ENCODE assay signal across 8 cellular contexts in the genomic region with DNA sequence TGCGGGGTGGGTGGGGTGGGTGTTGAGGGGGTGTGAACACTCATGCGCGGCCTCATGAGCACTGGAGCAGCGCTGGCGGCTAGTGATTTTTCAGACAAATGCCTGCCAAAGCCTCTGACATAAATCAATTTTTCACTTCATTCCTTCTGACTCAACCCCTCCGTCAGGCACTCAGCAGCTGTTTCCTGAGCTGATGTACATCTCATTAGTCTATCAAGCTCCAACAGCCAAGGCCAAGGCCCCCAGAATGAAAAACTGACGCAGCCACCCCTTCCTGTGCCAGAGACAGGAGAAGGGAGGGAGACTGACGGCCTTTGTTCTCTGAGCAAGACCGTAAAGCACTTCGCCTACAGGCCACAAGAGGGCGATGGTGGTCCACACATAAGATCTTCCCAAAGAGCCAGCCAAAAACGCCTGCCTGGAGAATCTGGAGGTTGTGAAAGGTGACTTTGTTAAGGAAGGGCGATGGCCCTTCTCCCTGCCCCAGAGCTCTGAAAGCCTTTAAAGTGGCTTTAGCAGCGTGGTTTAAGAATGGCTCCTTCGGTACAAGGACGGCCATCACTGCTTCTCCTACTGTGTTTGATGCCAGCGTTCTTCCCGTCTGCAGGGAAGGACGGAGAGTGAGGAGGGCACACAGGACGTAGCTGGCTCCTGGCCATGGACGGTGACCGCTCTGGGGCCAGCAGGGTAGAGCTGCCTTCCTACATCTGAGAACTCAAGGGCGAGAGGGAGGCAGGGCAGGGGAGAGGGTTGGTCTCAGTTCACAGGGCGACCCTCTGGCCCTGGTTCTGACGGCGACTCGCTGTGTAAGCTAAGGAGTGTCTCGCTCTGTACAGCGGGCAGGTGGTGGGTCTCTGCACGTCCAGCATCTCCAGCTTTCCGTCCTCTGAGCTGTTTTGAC. TPM values are rescaled to one million over a fixed set of nuclear protein-coding genes. Genes with fewer than 3 reads are reported as not detected.
DNase-seq lines count a peak whose midpoint lies in the region; ATAC-seq lines count a peak whose summit lies in the region.

No MANE protein-coding gene starts in this region.

- H3K4me1 ChIP-seq in ACC112 (ENCODE audit: control insufficient read depth, insufficient read depth, low read length, unreplicated experiment): no peaks in the 10 kb centered on the region

- H3K27me3 ChIP-seq in ACC112 (ENCODE audit: insufficient read depth, low read length): peaks cover 25% of the 10 kb centered on the region

- DNase-seq in NCI-H2227 (lab: John Stamatoyannopoulos, UW; ENCODE audit: unreplicated experiment): peak; percentile 87
- DNase-seq in activated CD4-positive, CD25-positive, alpha-beta regulatory T cell (lab: John Stamatoyannopoulos, UW): peak; percentile 31 to 58 (median 34)
- DNase-seq in central memory CD4-positive, alpha-beta T cell: peak; percentile 63
- DNase-seq in left colon: peak; percentile 72 to 84
- peak; percentile 58 to 63 for DNase-seq in stimulated activated CD4-positive, alpha-beta T cell treated with anti-CD3 and anti-CD28 coated beads, Interleukin-1b, Interleukin-23, amount 100 ng/mL, for 4 hours (ENCODE audit: low read depth in 2 of 2)

- H3K36me3 ChIP-seq in ACC112 (ENCODE audit: insufficient read depth, low read length): no peaks in the 10 kb centered on the region

- peak overlapping the region; percentile 51 for H3K4me3 ChIP-seq in ACC112 (ENCODE audit: low read depth, low read length)

- no peaks in the 10 kb centered on the region for H3K79me2 ChIP-seq in ACC112 (ENCODE audit: control insufficient read depth, insufficient read depth, low read length, unreplicated experiment)

- peak overlapping the region; percentile 24 for H2AFZ ChIP-seq in ACC112 (ENCODE audit: low read length, unreplicated experiment)

- H3K27ac ChIP-seq in ACC112 (ENCODE audit: low read depth, low read length): no peak overlapping the region

- ATAC-seq in GM18858 (IDR thresholded peaks at IDR 0.05; ENCODE audit: unreplicated experiment) (peak; percentile 38), HG03159 (IDR thresholded peaks at IDR 0.05; ENCODE audit: unreplicated experiment) (peak; percentile 41), left colon (peak; percentile 95)

- intact Hi-C loops in left colon (cut with DNase I, micrococcal nuclease): loop anchor here in 1 of 2 donors (10.0 kb wide), 1 partner anchor 1030 kb away; no protein-coding TSS in a partner anchor

RNA-seq across cellular contexts. Expression of a gene that starts 37.1 kb away (rescaled TPM):
- total RNA-seq in left colon: 10 to 100 TPM; 28.5 to 34.2 TPM

RNA-seq across cellular contexts. Expression of a gene that starts 37.4 kb away (rescaled TPM):
- 100 to 1,000 TPM; 102 to 110 TPM for total RNA-seq in left colon

Comparison
In these comparisons a context has a peak if more than half of its experiments do, and no peak if none do; other contexts are left out.
1. ATAC-seq: peak in every context shown above with its lines; median percentile 95 in left colon; 41 in HG03159; 38 in GM18858.
2. DNase-seq: peak in every context shown above with its lines; median percentile 87 in NCI-H2227; 78 in left colon; 63 in central memory CD4-positive, alpha-beta T cell; 60 in stimulated activated CD4-positive, alpha-beta T cell treated with anti-CD3 and anti-CD28 coated beads, Interleukin-1b, Interleukin-23, amount 100 ng/mL, for 4 hours; 34 in activated CD4-positive, CD25-positive, alpha-beta regulatory T cell.